In the genomic region with DNA sequence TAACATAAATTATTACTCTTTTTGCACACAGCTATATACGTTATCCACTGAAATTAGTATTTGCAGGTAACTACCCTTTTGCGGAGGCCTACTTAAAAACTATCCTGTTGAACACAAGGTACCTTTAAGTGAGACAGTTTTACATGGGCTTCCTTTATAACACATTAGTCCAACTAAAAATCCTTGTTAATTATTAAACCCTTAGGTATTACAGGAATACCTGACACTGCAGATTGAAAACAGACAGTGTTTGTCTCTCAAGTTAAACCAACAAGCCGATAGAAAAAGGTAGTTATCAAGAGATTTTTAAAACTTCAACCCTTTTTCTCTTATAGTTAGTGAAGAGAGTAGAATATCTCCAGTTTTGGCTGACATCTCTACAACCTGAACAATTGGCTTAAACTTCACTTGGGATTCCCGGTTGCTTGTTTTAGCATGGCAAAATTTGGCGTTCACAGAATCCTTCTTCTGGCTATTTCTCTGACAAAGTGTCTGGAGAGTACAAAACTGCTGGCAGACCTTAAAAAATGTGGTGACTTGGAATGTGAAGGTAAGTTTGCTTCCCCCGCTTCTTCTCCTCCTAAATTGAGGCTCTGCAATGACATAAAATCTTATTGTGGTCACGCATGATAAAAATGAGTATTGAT, we compare ENCODE assay signal across 9 cellular contexts. TPM values are rescaled to one million over a fixed set of nuclear protein-coding genes. Genes with fewer than 3 reads are reported as not detected.
DNase-seq lines count a peak whose midpoint lies in the region; ATAC-seq, FAIRE-seq and TF ChIP-seq lines count a peak whose summit lies in the region.
"Had no signal": no experiment of that assay in that cellular context is flagged by ENCODE, and none has a peak within 500 bp of the region (broad histone marks: within the 10 kb centered on the region; RNA-seq: fewer than 3 reads in every experiment).

A gene with protein sequence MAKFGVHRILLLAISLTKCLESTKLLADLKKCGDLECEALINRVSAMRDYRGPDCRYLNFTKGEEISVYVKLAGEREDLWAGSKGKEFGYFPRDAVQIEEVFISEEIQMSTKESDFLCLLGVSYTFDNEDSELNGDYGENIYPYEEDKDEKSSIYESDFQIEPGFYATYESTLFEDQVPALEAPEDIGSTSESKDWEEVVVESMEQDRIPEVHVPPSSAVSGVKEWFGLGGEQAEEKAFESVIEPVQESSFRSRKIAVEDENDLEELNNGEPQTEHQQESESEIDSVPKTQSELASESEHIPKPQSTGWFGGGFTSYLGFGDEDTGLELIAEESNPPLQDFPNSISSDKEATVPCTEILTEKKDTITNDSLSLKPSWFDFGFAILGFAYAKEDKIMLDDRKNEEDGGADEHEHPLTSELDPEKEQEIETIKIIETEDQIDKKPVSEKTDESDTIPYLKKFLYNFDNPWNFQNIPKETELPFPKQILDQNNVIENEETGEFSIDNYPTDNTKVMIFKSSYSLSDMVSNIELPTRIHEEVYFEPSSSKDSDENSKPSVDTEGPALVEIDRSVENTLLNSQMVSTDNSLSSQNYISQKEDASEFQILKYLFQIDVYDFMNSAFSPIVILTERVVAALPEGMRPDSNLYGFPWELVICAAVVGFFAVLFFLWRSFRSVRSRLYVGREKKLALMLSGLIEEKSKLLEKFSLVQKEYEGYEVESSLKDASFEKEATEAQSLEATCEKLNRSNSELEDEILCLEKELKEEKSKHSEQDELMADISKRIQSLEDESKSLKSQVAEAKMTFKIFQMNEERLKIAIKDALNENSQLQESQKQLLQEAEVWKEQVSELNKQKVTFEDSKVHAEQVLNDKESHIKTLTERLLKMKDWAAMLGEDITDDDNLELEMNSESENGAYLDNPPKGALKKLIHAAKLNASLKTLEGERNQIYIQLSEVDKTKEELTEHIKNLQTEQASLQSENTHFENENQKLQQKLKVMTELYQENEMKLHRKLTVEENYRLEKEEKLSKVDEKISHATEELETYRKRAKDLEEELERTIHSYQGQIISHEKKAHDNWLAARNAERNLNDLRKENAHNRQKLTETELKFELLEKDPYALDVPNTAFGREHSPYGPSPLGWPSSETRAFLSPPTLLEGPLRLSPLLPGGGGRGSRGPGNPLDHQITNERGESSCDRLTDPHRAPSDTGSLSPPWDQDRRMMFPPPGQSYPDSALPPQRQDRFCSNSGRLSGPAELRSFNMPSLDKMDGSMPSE (N-terminal part only) (plus strand): TSS at position 236 of the 647 bp plus-strand sequence. CDS start 200 bp downstream, at position 436.

- ATAC-seq in HepG2 (peak; percentile 77), thoracic aorta (ENCODE audit: insufficient number of reproducible peaks, low FRiP score, low read depth) (no peak), GM18868 (IDR thresholded peaks at IDR 0.05; ENCODE audit: unreplicated experiment) (no peak)

- H3K27me3 ChIP-seq in MM.1S (replicated peaks; ENCODE audit: insufficient read depth, low read length) (no peaks in the 10 kb centered on the region), breast epithelium (no peaks in the 10 kb centered on the region), HepG2 (ENCODE audit: control insufficient read depth in 1 of 2, insufficient read depth in 2 of 2, low read length in 2 of 2) (no peaks in the 10 kb centered on the region; a peak in 1 of 5 replicates), thoracic aorta (replicated peaks; ENCODE audit: insufficient read depth) (no peaks in the 10 kb centered on the region)

- TF ChIP-seq CTCF in MM.1S (IDR thresholded peaks at IDR 0.05; ENCODE audit: low read length) (no peak), breast epithelium (IDR thresholded peaks at IDR 0.05) (no peak), HepG2 (CRISPR knock-in tag; IDR thresholded peaks at IDR 0.05) (no peak), thoracic aorta (IDR thresholded peaks at IDR 0.05) (no peak)

- H3K9me2 ChIP-seq in MM.1S (replicated peaks; ENCODE audit: insufficient read depth, low read length), result no peaks in the 10 kb centered on the region

- H3K4me3 ChIP-seq in MM.1S (ENCODE audit: low read length) (peak within 1 kb of the TSS; percentile 33; the same call in 1 of the 2 replicates), breast epithelium (no peak within 1 kb of the TSS), HepG2 (replicated peaks in 1 of 3; ENCODE audit: insufficient read depth in 1 of 3, low read depth in 2 of 3, low read length in 3 of 3) (peak within 1 kb of the TSS; percentile 65 to 72 (median 65)), thoracic aorta (no peak within 1 kb of the TSS)

- H3K9me3 ChIP-seq in MM.1S (replicated peaks; ENCODE audit: insufficient read depth, low read length) (no peaks in the 10 kb centered on the region), breast epithelium (no peaks in the 10 kb centered on the region), HepG2 (ENCODE audit: low read length) (no peaks in the 10 kb centered on the region), thoracic aorta (no peaks in the 10 kb centered on the region)

- in situ Hi-C loops in HepG2 (cut with HindIII; ENCODE audit: extremely low pct_ligation_motif_present, low pct_unique_long_range_greater_than_20kb), result loop anchor here (5.0 kb wide), 2 partner anchors 133 to 198 kb away; a partner anchor contains a TSS

- H3K4me1 ChIP-seq in MM.1S (ENCODE audit: low read length) (0 out of 2 replicates have a peak, but pooled peaks cover 3% of the 10 kb centered on the region), breast epithelium (no peaks in the 10 kb centered on the region), HepG2 (ENCODE audit: insufficient read depth, low read length) (peaks cover 38% of the 10 kb centered on the region), thoracic aorta (ENCODE audit: control insufficient read depth in 1 of 2, low read depth in 2 of 2) (peaks cover 0 to 9% of the 10 kb centered on the region in 2 donors)

- TF ChIP-seq RAD21 in HepG2 (CRISPR knock-in tag; IDR thresholded peaks at IDR 0.05), result no peak

- H3K79me2 ChIP-seq in MM.1S (ENCODE audit: low read length) (no peaks in the 10 kb centered on the region), HepG2 (ENCODE audit: insufficient read depth, low read length) (peaks cover 15% of the 10 kb centered on the region)

- CTCF ChIA-PET in HepG2 (lab: Yijun Ruan, JAX; ENCODE audit: low intra/inter-chr PET ratio, low total read pairs), result interaction anchor here (0.9 kb wide), 1 partner anchor 135 kb away, joined by 3 read pairs; no protein-coding TSS in a partner anchor

- H2AFZ ChIP-seq in MM.1S (ENCODE audit: low read length) (peak within 1 kb of the TSS; percentile 63), HepG2 (ENCODE audit: low read length) (peak within 1 kb of the TSS; percentile 84)

- WGBS in HepG2 (ENCODE audit: low lambda C conversion rate), result 3% methylated on average over 7 of the region's 7 CpGs

- POLR2A ChIA-PET in HepG2 (lab: Yijun Ruan, JAX), result interaction anchor here (5.6 kb wide), 1 partner anchor 33 kb away, joined by 112 read pairs; no protein-coding TSS in a partner anchor

- intact Hi-C loops in breast epithelium (cut with DNase I; ENCODE audit: low total_unique reads) (no loop called here), HepG2 (cut with micrococcal nuclease; ENCODE audit: unreplicated experiment) (loop anchor here (1.0 to 10.0 kb wide), 6 partner anchors 32 to 209 kb away; a partner anchor contains a TSS)

- TF ChIP-seq POLR2A in breast epithelium (IDR thresholded peaks at IDR 0.05), result no peak
- TF ChIP-seq POLR2A in HepG2 (IDR thresholded peaks at IDR 0.05; ENCODE audit: insufficient read depth in 1 of 2, low read depth in 2 of 2, low read length in 2 of 2), result peak; percentile 23 to 51; a peak in 1 of 4 replicates

- H4K20me1 ChIP-seq in MM.1S (ENCODE audit: insufficient read depth, low read length) (no peaks in the 10 kb centered on the region), HepG2 (ENCODE audit: insufficient read depth, low read length) (no peaks in the 10 kb centered on the region)

- no peak for FAIRE-seq in HepG2 (lab: Jason Lieb, UNC)

- H3F3A ChIP-seq in MM.1S (ENCODE audit: insufficient read depth, low read length), result no peaks in the 10 kb centered on the region

- H3K27ac ChIP-seq in MM.1S (ENCODE audit: low read length) (peak within 1 kb of the TSS; percentile 19; the same call in 1 of the 2 replicates), breast epithelium (no peak within 1 kb of the TSS), HepG2 (ENCODE audit: extremely low read length, insufficient read depth, low read length) (peak within 1 kb of the TSS; percentile 69), thoracic aorta (no peak within 1 kb of the TSS)

- H3K4me2 ChIP-seq in MM.1S (ENCODE audit: low read depth, low read length) (peak within 1 kb of the TSS; percentile 45; the same call in 1 of the 2 replicates), HepG2 (ENCODE audit: low read depth, low read length) (peak within 1 kb of the TSS; percentile 90)

- H3K9ac ChIP-seq in MM.1S (ENCODE audit: low read length) (no peak within 1 kb of the TSS), HepG2 (ENCODE audit: insufficient read depth, low read depth, low read length) (peak within 1 kb of the TSS; percentile 70)

- no TSS peak for BruUV-seq in HepG2 (replicated peaks; lab: Mats Ljungman, UMichigan)

- no peak for DNase-seq in MM.1S
- no peak for DNase-seq in breast epithelium (ENCODE audit: low spot score in 2 of 2)
- peak; percentile 89 for DNase-seq in HepG2 (ENCODE audit: low spot score)
- DNase-seq in thoracic aorta (ENCODE audit: low spot score), result no peak
- DNase-seq in NCI-H1417 treated with DMSO at 0.1 percent for 48 hours (lab: John Stamatoyannopoulos, UW), result no peak
- no peak for DNase-seq in DMS 273 treated with DMSO at 0.1 percent for 48 hours (lab: John Stamatoyannopoulos, UW)
- DNase-seq: NCI-H2227 treated with DMSO at 0.1 percent for 48 hours; stimulated activated CD4-positive, alpha-beta T cell treated with anti-CD3 and anti-CD28 coated beads, Interleukin-1b, Interleukin-23, amount 100 ng/mL, for 48 hours had no signal

- TF ChIP-seq EP300 in HepG2 (IDR thresholded peaks at IDR 0.05; ENCODE audit: low read depth in 2 of 2, low read length in 2 of 2) (no peak; a peak in 1 of 4 replicates), HepG2 (CRISPR knock-in tag; IDR thresholded peaks at IDR 0.05; ENCODE audit: borderline replicate concordance) (no peak)

- H3K36me3 ChIP-seq in MM.1S (replicated peaks; ENCODE audit: insufficient read depth, low read length), result no peaks in the 10 kb centered on the region
- H3K36me3 ChIP-seq in breast epithelium, result no peaks in the 10 kb centered on the region
- 0 out of 5 replicates have a peak, but pooled peaks cover 1 to 2% of the 10 kb centered on the region in 2 experiments for H3K36me3 ChIP-seq in HepG2 (replicated peaks in 1 of 2; ENCODE audit: control insufficient read depth in 1 of 2, insufficient read depth in 2 of 2, low read length in 2 of 2)
- H3K36me3 ChIP-seq in thoracic aorta, result no peaks in the 10 kb centered on the region

RNA-seq across cellular contexts. Expression of the gene that starts here (rescaled TPM):
- total RNA-seq in breast epithelium (10 to 100 TPM; 19.5 to 37.0 (median 23.3) TPM), HepG2 (2016; rRNA removed; fragmentation: Illumina TruSeq; extraction: Trizol) (119 and 158 TPM in 2 replicates), thoracic aorta (10 to 100 TPM; 19.0 to 28.2 TPM)
- 154 and 169 TPM in 2 replicates for total RNA-seq in HepG2 (2016; cell fraction: cytosol; rRNA removed; fragmentation: Illumina TruSeq; extraction: Trizol; ENCODE audit: low read depth)
- 111 and 161 TPM in 2 replicates for total RNA-seq in HepG2 (2016; cell fraction: insoluble cytoplasmic fraction; rRNA removed; fragmentation: Illumina TruSeq; extraction: Trizol)
- 165 and 196 TPM in 2 replicates for total RNA-seq in HepG2 (2016; cell fraction: membrane; rRNA removed; fragmentation: Illumina TruSeq; extraction: Trizol)
- 192 and 219 TPM in 2 replicates for total RNA-seq in HepG2 (2016; cell fraction: nucleus; rRNA removed; fragmentation: Illumina TruSeq; extraction: Trizol)
- 131 and 134 TPM in 2 replicates for polyA plus RNA-seq in HepG2 (2011; rRNA removed)
- polyA plus RNA-seq in HepG2 (2011; cell fraction: cytosol; rRNA removed), result 57.1 and 79.7 TPM in 2 replicates
- polyA plus RNA-seq in HepG2 (2011; cell fraction: nucleus; rRNA removed), result 77.3 and 94.7 TPM in 2 replicates
- polyA plus RNA-seq in HepG2 (2012), result 103 and 118 TPM in 2 replicates
- polyA plus RNA-seq in HepG2 (2016; cell fraction: cytosol; fragmentation: Illumina TruSeq; extraction: Trizol; ENCODE audit: low read depth), result 19.6 and 24.5 TPM in 2 replicates
- 95.4 and 102 TPM in 2 replicates for polyA plus RNA-seq in HepG2 (2016; cell fraction: insoluble cytoplasmic fraction; fragmentation: Illumina TruSeq; extraction: Trizol; ENCODE audit: low read depth)
- 45.8 and 50.4 TPM in 2 replicates for polyA plus RNA-seq in HepG2 (2016; cell fraction: membrane; fragmentation: Illumina TruSeq; extraction: Trizol; ENCODE audit: low read depth)
- 216 and 223 TPM in 2 replicates for polyA plus RNA-seq in HepG2 (2016; cell fraction: nucleus; fragmentation: Illumina TruSeq; extraction: Trizol; ENCODE audit: insufficient read depth, low read depth)
- 24.3 and 71.9 TPM in 2 replicates for polyA minus RNA-seq in HepG2 (2011; rRNA and poly(A)+ RNA removed; ENCODE audit: low replicate concordance)
- 59.9 and 69.8 TPM in 2 replicates for polyA minus RNA-seq in HepG2 (2011; cell fraction: cytosol; rRNA and poly(A)+ RNA removed)
- 211 and 242 TPM in 2 replicates for polyA minus RNA-seq in HepG2 (2011; cell fraction: nucleus; rRNA and poly(A)+ RNA removed)

Comparison
In these comparisons a context has a peak if more than half of its experiments do, and no peak if none do; other contexts are left out.
1. H3K27ac ChIP-seq: peak in MM.1S (single experiment) and HepG2 (single experiment); none in breast epithelium (0 of 2) and thoracic aorta (0 of 2).
2. H3K4me3 ChIP-seq: peak in MM.1S (single experiment) and HepG2 (3 of 3); none in breast epithelium (0 of 3) and thoracic aorta (single experiment).